In the genomic region with DNA sequence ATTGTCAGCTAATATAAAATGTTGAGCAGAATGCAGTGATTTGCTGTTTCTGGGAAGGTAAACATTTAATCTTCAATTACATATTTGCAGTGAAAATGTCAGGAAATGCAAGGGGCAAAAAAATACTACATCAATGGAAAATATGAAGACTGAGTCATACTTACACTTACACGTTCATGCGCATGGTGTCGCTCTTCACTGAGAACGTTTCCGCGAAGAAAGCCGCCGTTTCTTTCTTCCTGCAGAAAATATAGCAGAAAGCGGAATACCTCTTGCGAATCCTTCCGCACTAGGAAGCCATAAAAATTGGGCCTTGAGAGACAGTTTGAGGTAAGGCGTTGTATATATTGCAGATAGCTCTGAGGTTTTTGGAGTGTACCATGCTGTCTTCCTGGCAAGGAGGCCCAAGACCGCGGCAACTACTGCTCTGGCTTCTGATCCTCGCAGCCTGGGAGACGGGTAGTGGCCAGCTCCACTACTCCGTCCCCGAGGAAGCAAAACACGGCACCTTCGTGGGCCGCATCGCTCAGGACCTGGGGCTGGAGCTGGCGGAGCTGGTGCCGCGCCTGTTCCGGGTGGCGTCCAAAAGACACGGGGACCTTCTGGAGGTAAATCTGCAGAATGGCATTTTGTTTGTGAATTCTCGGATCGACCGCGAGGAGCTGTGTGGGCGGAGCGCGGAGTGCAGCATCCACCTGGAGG, we compare ENCODE assay signal across 12 cellular contexts. TPM values are rescaled to one million over a fixed set of nuclear protein-coding genes. Genes with fewer than 3 reads are reported as not detected.
DNase-seq lines count a peak whose midpoint lies in the region; ATAC-seq, FAIRE-seq and TF ChIP-seq lines count a peak whose summit lies in the region.
"Had no signal": no experiment of that assay in that cellular context is flagged by ENCODE, and none has a peak within 500 bp of the region (broad histone marks: within the 10 kb centered on the region; RNA-seq: fewer than 3 reads in every experiment).

A gene with protein sequence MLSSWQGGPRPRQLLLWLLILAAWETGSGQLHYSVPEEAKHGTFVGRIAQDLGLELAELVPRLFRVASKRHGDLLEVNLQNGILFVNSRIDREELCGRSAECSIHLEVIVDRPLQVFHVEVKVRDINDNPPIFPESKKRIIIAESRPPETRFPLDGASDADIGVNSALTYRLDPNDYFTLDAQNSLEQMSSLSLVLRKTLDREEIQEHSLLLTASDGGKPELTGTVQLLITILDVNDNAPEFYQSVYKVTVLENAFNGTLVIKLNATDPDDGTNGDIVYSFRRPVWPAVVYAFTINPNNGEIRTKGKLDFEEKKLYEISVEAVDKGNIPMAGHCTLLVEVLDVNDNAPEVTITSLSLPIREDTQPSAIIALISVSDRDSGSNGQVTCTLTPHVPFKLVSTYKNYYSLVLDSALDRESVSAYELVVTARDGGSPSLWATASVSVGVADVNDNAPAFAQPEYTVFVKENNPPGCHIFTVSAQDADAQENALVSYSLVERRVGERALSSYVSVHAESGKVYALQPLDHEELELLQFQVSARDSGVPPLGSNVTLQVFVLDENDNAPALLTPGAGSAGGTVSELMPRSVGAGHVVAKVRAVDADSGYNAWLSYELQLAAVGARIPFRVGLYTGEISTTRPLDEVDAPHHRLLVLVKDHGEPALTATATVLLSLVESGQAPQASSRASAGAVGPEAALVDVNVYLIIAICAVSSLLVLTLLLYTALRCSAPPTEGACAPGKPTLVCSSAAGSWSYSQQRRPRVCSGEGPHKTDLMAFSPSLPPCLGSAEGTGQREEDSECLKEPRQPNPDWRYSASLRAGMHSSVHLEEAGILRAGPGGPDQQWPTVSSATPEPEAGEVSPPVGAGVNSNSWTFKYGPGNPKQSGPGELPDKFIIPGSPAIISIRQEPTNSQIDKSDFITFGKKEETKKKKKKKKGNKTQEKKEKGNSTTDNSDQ (plus strand): TSS at position 236 of the 702 bp plus-strand sequence. CDS start 145 bp downstream, at position 381.

- H3K9ac ChIP-seq in HepG2 (ENCODE audit: insufficient read depth, low read depth, low read length): no peak within 1 kb of the TSS

- no peak for TF ChIP-seq RAD21 in HepG2 (CRISPR knock-in tag; IDR thresholded peaks at IDR 0.05)

- peak within 1 kb of the TSS; percentile 53 for H3K27ac Mint-ChIP-seq in T-helper 2 cell treated with Interferon-gamma antibody and Interleukin-4, amounts not matched to agents 5 μg/mL and 100 μg/mL, for 36 hours
- peak within 1 kb of the TSS; percentile 6 for H3K27ac Mint-ChIP-seq in type B pancreatic cell
- H3K27ac Mint-ChIP-seq in naive thymus-derived CD4-positive, alpha-beta T cell: peak within 1 kb of the TSS in 1 of 9 donors; percentile 46
- H3K27ac Mint-ChIP-seq in naive thymus-derived CD8-positive, alpha-beta T cell: peak within 1 kb of the TSS in 1 of 10 donors; percentile 7
- H3K27ac Mint-ChIP-seq: mesothelial cell of epicardium had no signal

- H3K36me3 Mint-ChIP-seq in T-helper 2 cell treated with Interferon-gamma antibody and Interleukin-4, amounts not matched to agents 5 μg/mL and 100 μg/mL, for 36 hours (ENCODE audit: low read depth): peaks cover 1% of the 10 kb centered on the region
- peaks cover 42% of the 10 kb centered on the region for H3K36me3 Mint-ChIP-seq in type B pancreatic cell
- H3K36me3 Mint-ChIP-seq in naive thymus-derived CD4-positive, alpha-beta T cell: peaks cover 0 to 40% (median 4%) of the 10 kb centered on the region in 5 donors
- H3K36me3 Mint-ChIP-seq in naive thymus-derived CD8-positive, alpha-beta T cell: peaks cover 5 to 50% (median 5%) of the 10 kb centered on the region in 3 donors

- BruUV-seq in HepG2 (replicated peaks; lab: Mats Ljungman, UMichigan): no TSS peak

- no peaks in the 10 kb centered on the region for H3K79me2 ChIP-seq in HepG2 (ENCODE audit: insufficient read depth, low read length)

- 74% methylated on average over 29 of the region's 35 CpGs for WGBS in HepG2 (ENCODE audit: low lambda C conversion rate)

- no peaks in the 10 kb centered on the region for H3K4me1 Mint-ChIP-seq in T-helper 2 cell treated with Interferon-gamma antibody and Interleukin-4, amounts not matched to agents 5 μg/mL and 100 μg/mL, for 36 hours (ENCODE audit: low read depth)
- no peaks in the 10 kb centered on the region for H3K4me1 Mint-ChIP-seq in type B pancreatic cell (ENCODE audit: unreplicated experiment)
- H3K4me1 Mint-ChIP-seq in naive thymus-derived CD4-positive, alpha-beta T cell: no peaks in the 10 kb centered on the region
- no peaks in the 10 kb centered on the region for H3K4me1 Mint-ChIP-seq in naive thymus-derived CD8-positive, alpha-beta T cell
- H3K4me1 Mint-ChIP-seq: mesothelial cell of epicardium had no signal

- H3K4me1 ChIP-seq in HepG2 (ENCODE audit: insufficient read depth, low read length): no peaks in the 10 kb centered on the region
- H3K4me1 ChIP-seq in naive thymus-derived CD4-positive, alpha-beta T cell (ENCODE audit: control insufficient read depth in 2 of 2, insufficient read depth in 2 of 2, low read length in 2 of 2): no peaks in the 10 kb centered on the region
- H3K4me1 ChIP-seq: A549 had no signal

- no peak within 1 kb of the TSS for H3K27ac ChIP-seq in HepG2 (ENCODE audit: extremely low read length, insufficient read depth, low read length)
- H3K27ac ChIP-seq in naive thymus-derived CD4-positive, alpha-beta T cell (ENCODE audit: low read depth, low read length): no peak within 1 kb of the TSS
- H3K27ac ChIP-seq: A549 had no signal

- H3K9me3 ChIP-seq in HepG2 (ENCODE audit: low read length): no peaks in the 10 kb centered on the region
- H3K9me3 ChIP-seq in naive thymus-derived CD4-positive, alpha-beta T cell (ENCODE audit: control insufficient read depth in 2 of 3, low read length in 3 of 3): peaks cover 0 to 21% (median 0%) of the 10 kb centered on the region in 3 experiments

- TF ChIP-seq CTCF in HepG2 (CRISPR knock-in tag; IDR thresholded peaks at IDR 0.05): peak; percentile 40
- no peak for TF ChIP-seq CTCF in type B pancreatic cell (conservative IDR thresholded peaks at IDR 0.05)

- TF ChIP-seq EP300 in HepG2 (IDR thresholded peaks at IDR 0.05; ENCODE audit: low read depth in 2 of 2, low read length in 2 of 2) (no peak), HepG2 (CRISPR knock-in tag; IDR thresholded peaks at IDR 0.05; ENCODE audit: borderline replicate concordance) (no peak)

- no peak for DNase-seq in T-helper 2 cell treated with Interferon-gamma antibody and Interleukin-4, amounts not matched to agents 5 μg/mL and 100 μg/mL, for 36 hours (ENCODE audit: low spot score)
- DNase-seq in T-helper 2 cell: no peak
- peak; percentile 19 for DNase-seq in cerebellar cortex (ENCODE audit: low spot score)
- no peak for DNase-seq in HepG2 (ENCODE audit: low spot score)
- DNase-seq in type B pancreatic cell (ENCODE audit: extremely low spot score, unreplicated experiment): no peak
- no peak for DNase-seq in naive thymus-derived CD4-positive, alpha-beta T cell
- no peak for DNase-seq in naive thymus-derived CD8-positive, alpha-beta T cell
- DNase-seq: stimulated activated CD4-positive, alpha-beta T cell treated with anti-CD3 and anti-CD28 coated beads, Interleukin-15, amount 100 ng/mL, for 24 hours had no signal

- peaks cover 36% of the 10 kb centered on the region for H3K9me3 Mint-ChIP-seq in T-helper 2 cell treated with Interferon-gamma antibody and Interleukin-4, amounts not matched to agents 5 μg/mL and 100 μg/mL, for 36 hours
- peaks cover 30% of the 10 kb centered on the region for H3K9me3 Mint-ChIP-seq in type B pancreatic cell
- H3K9me3 Mint-ChIP-seq in naive thymus-derived CD4-positive, alpha-beta T cell: peaks cover 11 to 81% (median 35%) of the 10 kb centered on the region in 11 donors
- H3K9me3 Mint-ChIP-seq in naive thymus-derived CD8-positive, alpha-beta T cell: peaks cover 20 to 65% (median 37%) of the 10 kb centered on the region in 9 donors

- no peak within 1 kb of the TSS for H3K4me2 ChIP-seq in HepG2 (ENCODE audit: low read depth, low read length)
- H3K4me2 ChIP-seq: A549 had no signal

- no peaks in the 10 kb centered on the region for H3K27me3 ChIP-seq in HepG2 (ENCODE audit: control insufficient read depth in 1 of 2, insufficient read depth in 2 of 2, low read length in 2 of 2)
- no peaks in the 10 kb centered on the region for H3K27me3 ChIP-seq in naive thymus-derived CD4-positive, alpha-beta T cell (ENCODE audit: control insufficient read depth in 2 of 2, insufficient read depth in 2 of 2, low read length in 2 of 2)

- H3K27me3 Mint-ChIP-seq in T-helper 2 cell treated with Interferon-gamma antibody and Interleukin-4, amounts not matched to agents 5 μg/mL and 100 μg/mL, for 36 hours (ENCODE audit: low read depth): no peaks in the 10 kb centered on the region
- no peaks in the 10 kb centered on the region for H3K27me3 Mint-ChIP-seq in type B pancreatic cell
- peaks cover 0 to 56% (median 50%) of the 10 kb centered on the region in 5 donors for H3K27me3 Mint-ChIP-seq in naive thymus-derived CD4-positive, alpha-beta T cell
- peaks cover 30 to 49% (median 40%) of the 10 kb centered on the region in 5 donors for H3K27me3 Mint-ChIP-seq in naive thymus-derived CD8-positive, alpha-beta T cell

- CTCF ChIA-PET in HepG2 (lab: Yijun Ruan, JAX; ENCODE audit: low intra/inter-chr PET ratio, low total read pairs): interaction anchor here (1.1 to 1.5 kb wide), 3 partner anchors 158 to 159 kb away, joined by 3 to 6 read pairs (median 3); no protein-coding TSS in a partner anchor
- CTCF ChIA-PET in naive thymus-derived CD4-positive, alpha-beta T cell (lab: Charles Lee): no interaction called here

- no peak within 1 kb of the TSS for H2AFZ ChIP-seq in HepG2 (ENCODE audit: low read length)

- TF ChIP-seq POLR2A in HepG2 (IDR thresholded peaks at IDR 0.05; ENCODE audit: insufficient read depth in 1 of 2, low read depth in 2 of 2, low read length in 2 of 2): no peak

- intact Hi-C loops in HepG2 (cut with micrococcal nuclease; ENCODE audit: unreplicated experiment): loop anchor here (1.0 kb wide), 1 partner anchor 159 kb away; no protein-coding TSS in a partner anchor
- intact Hi-C loops in naive thymus-derived CD4-positive, alpha-beta T cell (cut with micrococcal nuclease): loop anchor here in 1 of 2 donors (5.0 kb wide), 1 partner anchor 40 kb away; a partner anchor contains a TSS

- in situ Hi-C loops in HepG2 (cut with HindIII; ENCODE audit: extremely low pct_ligation_motif_present, low pct_unique_long_range_greater_than_20kb): no loop called here

- H3K4me3 Mint-ChIP-seq in T-helper 2 cell treated with Interferon-gamma antibody and Interleukin-4, amounts not matched to agents 5 μg/mL and 100 μg/mL, for 36 hours: no peak within 1 kb of the TSS
- H3K4me3 Mint-ChIP-seq in type B pancreatic cell: no peak within 1 kb of the TSS
- no peak within 1 kb of the TSS for H3K4me3 Mint-ChIP-seq in naive thymus-derived CD4-positive, alpha-beta T cell
- no peak within 1 kb of the TSS for H3K4me3 Mint-ChIP-seq in naive thymus-derived CD8-positive, alpha-beta T cell
- H3K4me3 Mint-ChIP-seq: mesothelial cell of epicardium had no signal

- H3K36me3 ChIP-seq in HepG2 (replicated peaks in 1 of 2; ENCODE audit: control insufficient read depth in 1 of 2, insufficient read depth in 2 of 2, low read length in 2 of 2): no peaks in the 10 kb centered on the region
- no peaks in the 10 kb centered on the region for H3K36me3 ChIP-seq in naive thymus-derived CD4-positive, alpha-beta T cell (ENCODE audit: control insufficient read depth in 2 of 3, insufficient read depth in 3 of 3, low read length in 3 of 3)

- POLR2A ChIA-PET in HepG2 (lab: Yijun Ruan, JAX): no interaction called here
- POLR2A ChIA-PET in naive thymus-derived CD4-positive, alpha-beta T cell (lab: Charles Lee): no interaction called here
- POLR2A ChIA-PET in naive thymus-derived CD8-positive, alpha-beta T cell (lab: Charles Lee): no interaction called here

- FAIRE-seq in HepG2 (lab: Jason Lieb, UNC): no peak
- FAIRE-seq: A549, TTC549 had no signal

- no peak within 1 kb of the TSS for H3K4me3 ChIP-seq in HepG2 (replicated peaks in 1 of 3; ENCODE audit: insufficient read depth in 1 of 3, low read depth in 2 of 3, low read length in 3 of 3)
- no peak within 1 kb of the TSS for H3K4me3 ChIP-seq in naive thymus-derived CD4-positive, alpha-beta T cell (ENCODE audit: low read length)
- H3K4me3 ChIP-seq: A549 had no signal

- no peaks in the 10 kb centered on the region for H4K20me1 ChIP-seq in HepG2 (ENCODE audit: insufficient read depth, low read length)

- ATAC-seq in HepG2 (no peak), GM18873 (IDR thresholded peaks at IDR 0.05; ENCODE audit: low FRiP score, unreplicated experiment) (no peak)
- ATAC-seq in naive thymus-derived CD4-positive, alpha-beta T cell: no peak
- ATAC-seq in naive thymus-derived CD8-positive, alpha-beta T cell: no peak

RNA-seq across cellular contexts. Expression of the gene that starts here (rescaled TPM):
- total RNA-seq in HepG2 (2016; rRNA removed; fragmentation: Illumina TruSeq; extraction: Trizol) (0.04 TPM in 1 of 2 replicates, not detected in the other), type B pancreatic cell (ENCODE audit: low replicate concordance) (2.6 and 5.1 TPM in 2 replicates)
- total RNA-seq in HepG2 (2016; cell fraction: cytosol; rRNA removed; fragmentation: Illumina TruSeq; extraction: Trizol; ENCODE audit: low read depth): not detected in 2 replicates
- total RNA-seq in HepG2 (2016; cell fraction: insoluble cytoplasmic fraction; rRNA removed; fragmentation: Illumina TruSeq; extraction: Trizol): not detected in 2 replicates
- not detected in 2 replicates for total RNA-seq in HepG2 (2016; cell fraction: membrane; rRNA removed; fragmentation: Illumina TruSeq; extraction: Trizol)
- 0.16 and 0.44 TPM in 2 replicates for total RNA-seq in HepG2 (2016; cell fraction: nucleus; rRNA removed; fragmentation: Illumina TruSeq; extraction: Trizol)
- polyA plus RNA-seq in HepG2 (2011; rRNA removed): 0.03 TPM in 1 of 2 replicates, not detected in the other
- not detected in 2 replicates for polyA plus RNA-seq in HepG2 (2011; cell fraction: cytosol; rRNA removed)
- polyA plus RNA-seq in HepG2 (2011; cell fraction: nucleus; rRNA removed): 0.05 TPM in 1 of 2 replicates, not detected in the other
- polyA plus RNA-seq in HepG2 (2012): not detected in 2 replicates
- not detected in 2 replicates for polyA plus RNA-seq in HepG2 (2016; cell fraction: cytosol; fragmentation: Illumina TruSeq; extraction: Trizol; ENCODE audit: low read depth)
- polyA plus RNA-seq in HepG2 (2016; cell fraction: insoluble cytoplasmic fraction; fragmentation: Illumina TruSeq; extraction: Trizol; ENCODE audit: low read depth): not detected in 2 replicates
- 0.03 TPM in 1 of 2 replicates, not detected in the other for polyA plus RNA-seq in HepG2 (2016; cell fraction: membrane; fragmentation: Illumina TruSeq; extraction: Trizol; ENCODE audit: low read depth)
- polyA plus RNA-seq in HepG2 (2016; cell fraction: nucleus; fragmentation: Illumina TruSeq; extraction: Trizol; ENCODE audit: insufficient read depth, low read depth): not detected in 2 replicates
- polyA minus RNA-seq in HepG2 (2011; rRNA and poly(A)+ RNA removed; ENCODE audit: low replicate concordance): 0.05 and 0.06 TPM in 2 replicates
- not detected in 2 replicates for polyA minus RNA-seq in HepG2 (2011; cell fraction: cytosol; rRNA and poly(A)+ RNA removed)
- polyA minus RNA-seq in HepG2 (2011; cell fraction: nucleus; rRNA and poly(A)+ RNA removed): 0.26 TPM in 1 of 2 replicates, not detected in the other
- total RNA-seq in naive thymus-derived CD4-positive, alpha-beta T cell: not detected
- polyA plus RNA-seq in naive thymus-derived CD4-positive, alpha-beta T cell: not detected
- not detected for total RNA-seq in naive thymus-derived CD8-positive, alpha-beta T cell
- not detected for polyA plus RNA-seq in naive thymus-derived CD8-positive, alpha-beta T cell
